ENCODE assay signal across 29 cellular contexts in genomic region chr1:221040074-221040473, GRCh38.
"Had no signal": no experiment of that assay in that cellular context is flagged by ENCODE, and none has a peak within 500 bp of the region (broad histone marks: within the 10 kb centered on the region; RNA-seq: fewer than 3 reads in every experiment).

No MANE protein-coding gene starts in this region.

- H3K27ac ChIP-seq: ascending aorta, cardiac muscle cell, colonic mucosa, esophagus muscularis mucosa, foreskin keratinocyte, gastrocnemius medialis had no signal

- DNase-seq: activated CD4-positive, alpha-beta memory T cell treated with anti-CD3 and anti-CD28 coated beads for 36 hours; activated CD4-positive, alpha-beta T cell treated with anti-CD3 and anti-CD28 coated beads for 36 hours; activated CD4-positive, alpha-beta T cell treated with anti-CD3 and anti-CD28 coated beads, Interleukin-2, amount 10 ng/mL, durations not matched to agents 24 days and 14 days; activated CD4-positive, CD25-positive, alpha-beta regulatory T cell; activated CD4-positive, CD25-positive, alpha-beta regulatory T cell treated with anti-CD3 and anti-CD28 coated beads, Interleukin-2, amount 50 U/mL, for 72 hours; activated CD8-positive, alpha-beta memory T cell treated with anti-CD3 and anti-CD28 coated beads, Interleukin-2, amount 10 ng/mL, durations not matched to agents 7 days and 5 days; activated CD8-positive, alpha-beta memory T cell treated with anti-CD3 and anti-CD28 coated beads, Interleukin-2, amount 50 U/mL, for 48 hours; activated CD8-positive, alpha-beta T cell treated with anti-CD3 and anti-CD28 coated beads, Interleukin-2, amount 10 ng/mL, durations not matched to agents 7 days and 5 days; activated gamma-delta T cell; activated naive CD4-positive, alpha-beta T cell; activated naive CD4-positive, alpha-beta T cell treated with anti-CD3 and anti-CD28 coated beads, Interleukin-2, amount 10 ng/mL, durations not matched to agents 7 days and 5 days; activated naive CD8-positive, alpha-beta T cell treated with anti-CD3 and anti-CD28 coated beads, Interleukin-2, amount 10 ng/mL, durations not matched to agents 7 days and 5 days; activated T-cell treated with anti-CD3 and anti-CD28 coated beads for 4 hours; activated T-cell treated with anti-CD3 and anti-CD28 coated beads, Interleukin-2, amount 50 U/mL, for 24 hours; activated T-cell treated with anti-CD3 and anti-CD28 coated beads, Interleukin-2, amount 50 U/mL, for 72 hours; central memory CD4-positive, alpha-beta T cell; cerebellar nuclear complex; colonic mucosa; effector CD8-positive, alpha-beta T cell; foreskin keratinocyte; gastrocnemius medialis; glutamatergic neuron; heart left ventricle had no signal

- H3K4me1 ChIP-seq: ascending aorta, breast epithelium, colonic mucosa had no signal

- H3K36me3 ChIP-seq: ascending aorta, breast epithelium, cardiac muscle cell, colonic mucosa, esophagus muscularis mucosa, gastrocnemius medialis, heart left ventricle had no signal

- H3K9me3 ChIP-seq: ascending aorta, breast epithelium, colonic mucosa, esophagus muscularis mucosa, gastrocnemius medialis, heart left ventricle had no signal

- H3K27me3 ChIP-seq: ascending aorta, breast epithelium, cardiac muscle cell, colonic mucosa, esophagus muscularis mucosa, foreskin keratinocyte, gastrocnemius medialis, heart left ventricle had no signal

- FAIRE-seq: endometrium had no signal

- ATAC-seq: activated CD4-positive, alpha-beta T cell treated with anti-CD3 and anti-CD28 coated beads for 36 hours; activated CD8-positive, alpha-beta memory T cell treated with anti-CD3 and anti-CD28 coated beads, Interleukin-2, amount 10 ng/mL, durations not matched to agents 7 days and 5 days; activated CD8-positive, alpha-beta T cell treated with anti-CD3 and anti-CD28 coated beads, Interleukin-2, amount 10 ng/mL, durations not matched to agents 7 days and 5 days; activated naive CD4-positive, alpha-beta T cell treated with anti-CD3 and anti-CD28 coated beads, Interleukin-2, amount 50 U/mL, for 72 hours; activated T-cell treated with anti-CD3 and anti-CD28 coated beads, Interleukin-2, amount 50 U/mL, for 72 hours; foreskin keratinocyte had no signal

- H3K4me3 ChIP-seq: ascending aorta, breast epithelium, cardiac muscle cell, colonic mucosa, esophagus muscularis mucosa, gastrocnemius medialis, heart left ventricle had no signal
